8 cellular contexts compared by ENCODE assay signal in the genomic region with DNA sequence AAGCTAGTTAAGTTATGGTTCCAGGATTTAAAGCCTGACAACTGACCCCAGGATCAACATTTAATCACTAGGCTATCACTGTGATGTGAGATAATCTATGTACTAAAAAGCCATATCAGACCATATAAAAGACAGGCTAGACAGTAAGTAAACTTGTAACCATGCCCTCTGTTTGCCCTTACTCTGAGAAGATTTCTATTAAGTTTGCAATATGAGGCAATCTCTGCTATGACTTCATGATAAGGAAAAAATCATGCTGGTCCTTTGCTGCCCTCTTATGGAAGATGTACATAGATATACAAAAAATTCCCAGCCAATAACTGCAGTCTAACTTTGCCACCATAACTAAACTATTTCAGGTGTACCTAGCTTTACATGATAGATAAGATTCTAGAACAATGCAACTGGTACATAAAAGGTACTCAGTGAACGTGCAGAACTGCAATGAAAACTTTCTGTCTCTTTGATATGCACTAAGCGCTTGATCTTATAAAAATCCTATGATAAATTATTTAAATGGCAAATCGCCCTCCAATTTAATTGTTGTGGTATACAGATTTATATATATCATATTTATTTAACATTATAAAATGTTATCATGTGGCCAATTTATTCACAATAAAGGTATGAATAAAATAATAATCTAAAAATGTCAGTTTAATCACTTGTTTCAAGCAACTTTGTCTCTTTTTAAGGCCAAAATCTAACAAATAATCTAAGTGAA.
DNase-seq lines count a peak whose midpoint lies in the region; ATAC-seq and TF ChIP-seq lines count a peak whose summit lies in the region.

No MANE protein-coding gene starts in this region.

- H3K9me3 Mint-ChIP-seq in endodermal cell = peaks cover 6% of the 10 kb centered on the region
- no peaks in the 10 kb centered on the region for H3K9me3 Mint-ChIP-seq in naive thymus-derived CD8-positive, alpha-beta T cell

- H3K79me2 ChIP-seq in KMS-11 (ENCODE audit: insufficient read depth, low read depth) = peaks cover 7% of the 10 kb centered on the region; the same call in 1 of the 2 replicates

- no peak overlapping the region for H3K27ac Mint-ChIP-seq in endodermal cell
- H3K27ac Mint-ChIP-seq in naive thymus-derived CD8-positive, alpha-beta T cell = peak overlapping the region in 8 of 10 donors; percentile 22 to 80 (median 52)

- H3K4me3 ChIP-seq in KMS-11 (IDR thresholded peaks at IDR 0.05; ENCODE audit: insufficient read depth, low read depth, low read length) (no peak overlapping the region), endodermal cell (ENCODE audit: low read length) (no peak overlapping the region)

- H3K4me2 ChIP-seq in KMS-11 = no peak overlapping the region

- no peak overlapping the region for H3K4me3 Mint-ChIP-seq in endodermal cell
- no peak overlapping the region for H3K4me3 Mint-ChIP-seq in naive thymus-derived CD8-positive, alpha-beta T cell

- POLR2A ChIA-PET in naive thymus-derived CD8-positive, alpha-beta T cell (lab: Charles Lee) = interaction anchor here (0.8 to 5.3 kb wide), 3 partner anchors 10 to 160 kb away, joined by 3 to 37 read pairs (median 15); partner anchors contain the start of gene FAM50B

- H3K27me3 ChIP-seq in KMS-11 (ENCODE audit: insufficient read depth, low read depth) = no peaks in the 10 kb centered on the region
- no peaks in the 10 kb centered on the region for H3K27me3 ChIP-seq in endodermal cell (ENCODE audit: control insufficient read depth, insufficient read depth, low read length, poor library complexity, severe bottlenecking)

- 100% methylated on average over 2 of the region's 3 CpGs; no CpG with 5 or more reads in 1 of the 2 experiments for WGBS in endodermal cell (ENCODE audit: insufficient coverage in 1 of 2, insufficient read length in 1 of 2), 2 experiments

- peaks cover 15% of the 10 kb centered on the region for H3K36me3 Mint-ChIP-seq in endodermal cell (ENCODE audit: low read depth)
- peaks cover 0 to 23% (median 3%) of the 10 kb centered on the region in 3 donors for H3K36me3 Mint-ChIP-seq in naive thymus-derived CD8-positive, alpha-beta T cell

- DNase-seq in Daoy (ENCODE audit: low read depth) = peak; percentile 61
- peak; percentile 5 for DNase-seq in SHP77 treated with DMSO at 0.1 percent for 48 hours (lab: John Stamatoyannopoulos, UW)
- no peak for DNase-seq in endodermal cell
- DNase-seq in naive thymus-derived CD8-positive, alpha-beta T cell = peak in 4 of 10 donors; percentile 35 to 68 (median 60)
- no peak for DNase-seq in mesenteric fat pad (ENCODE audit: low spot score)

- no peak overlapping the region for H3K27ac ChIP-seq in KMS-11
- no peak overlapping the region for H3K27ac ChIP-seq in endodermal cell (ENCODE audit: low read depth, low read length)

- H3K4me1 ChIP-seq in KMS-11 (ENCODE audit: low read depth, poor library complexity, severe bottlenecking) (peaks cover 25% of the 10 kb centered on the region), endodermal cell (ENCODE audit: control insufficient read depth, insufficient read depth, low read length) (peaks cover 6% of the 10 kb centered on the region)

- TF ChIP-seq CTCF in KMS-11 (conservative IDR thresholded peaks at IDR 0.05; ENCODE audit: low read depth, low read length) (peak; percentile 48), endodermal cell (conservative IDR thresholded peaks at IDR 0.05) (peak; percentile 59)

- peak; percentile 76 to 78 for ATAC-seq in naive thymus-derived CD8-positive, alpha-beta T cell
- ATAC-seq in GM21360 (IDR thresholded peaks at IDR 0.05; ENCODE audit: unreplicated experiment) = no peak
- ATAC-seq in HG02938 (IDR thresholded peaks at IDR 0.05; ENCODE audit: unreplicated experiment) = no peak

- H3K4me1 Mint-ChIP-seq in endodermal cell = peaks cover 18% of the 10 kb centered on the region
- H3K4me1 Mint-ChIP-seq in naive thymus-derived CD8-positive, alpha-beta T cell = peaks cover 26 to 67% (median 58%) of the 10 kb centered on the region in 4 donors

- H3K9ac ChIP-seq in KMS-11 = no peak overlapping the region
- H3K9ac ChIP-seq in endodermal cell (ENCODE audit: extremely low read depth, low read length, poor library complexity, severe bottlenecking) = no peak overlapping the region

- H3K9me3 ChIP-seq in endodermal cell (ENCODE audit: control insufficient read depth, low read length) = peaks cover 4% of the 10 kb centered on the region

- no peaks in the 10 kb centered on the region for H3K36me3 ChIP-seq in KMS-11 (ENCODE audit: insufficient read depth)
- H3K36me3 ChIP-seq in endodermal cell (ENCODE audit: control insufficient read depth, insufficient read depth, low read length) = peaks cover 3% of the 10 kb centered on the region

- H3K27me3 Mint-ChIP-seq in endodermal cell (ENCODE audit: insufficient read depth) = no peaks in the 10 kb centered on the region
- H3K27me3 Mint-ChIP-seq in naive thymus-derived CD8-positive, alpha-beta T cell = no peaks in the 10 kb centered on the region

- no peaks in the 10 kb centered on the region for H4K20me1 ChIP-seq in KMS-11 (ENCODE audit: insufficient read depth)

- no peak overlapping the region for H2AFZ ChIP-seq in KMS-11 (ENCODE audit: low read depth)

Comparison
In these comparisons a context has a peak if more than half of its experiments do, and no peak if none do; other contexts are left out.
1. DNase-seq: peak in Daoy (single experiment) and SHP77 treated with DMSO at 0.1 percent for 48 hours (single experiment); none in endodermal cell (single experiment) and mesenteric fat pad (single experiment).
2. ATAC-seq: peak in naive thymus-derived CD8-positive, alpha-beta T cell (2 of 2); none in GM21360 (single experiment) and HG02938 (single experiment).